Comparison of ENCODE assay signal across 1 cellular context in genomic region chr11:64233913-64234839, GRCh38.
TF ChIP-seq lines count a peak whose summit lies in the region.

Gene VEGFB (plus strand): TSS chr11:64234584. CDS start chr11:64234834, 250 bp downstream.

TF ChIP-seq in HepG2, 621 proteins besides CTCF, POLR2A, EP300 and RAD21 (continued from another document and continues in another):
- TF ChIP-seq SNAPC4 (CRISPR knock-in tag; IDR thresholded peaks at IDR 0.05): no peak
- no peak for TF ChIP-seq ZNF331 (CRISPR knock-in tag; IDR thresholded peaks at IDR 0.05)
- no peak for TF ChIP-seq SYNCRIP (IDR thresholded peaks at IDR 0.05; ENCODE audit: insufficient read depth, low read depth, low read length)
- TF ChIP-seq ZMAT3 (CRISPR knock-in tag; conservative IDR thresholded peaks at IDR 0.05): no peak
- no peak for TF ChIP-seq ZNF414 (CRISPR knock-in tag; IDR thresholded peaks at IDR 0.05)
- no peak for TF ChIP-seq TCF12 (IDR thresholded peaks at IDR 0.05)
- TF ChIP-seq TCF12 (CRISPR knock-in tag; IDR thresholded peaks at IDR 0.05): no peak
- no peak for TF ChIP-seq ZFP41 (CRISPR knock-in tag; IDR thresholded peaks at IDR 0.05; ENCODE audit: borderline replicate concordance)
- no peak for TF ChIP-seq ZNF768 (CRISPR knock-in tag; IDR thresholded peaks at IDR 0.05)
- no peak for TF ChIP-seq NFRKB (IDR thresholded peaks at IDR 0.05)
- no peak for TF ChIP-seq ASH2L (IDR thresholded peaks at IDR 0.05; ENCODE audit: insufficient read length, low read depth, low read length)
- 0 out of 2 replicates have a peak, but pooled peaks have one; percentile 10 for TF ChIP-seq PAXIP1 (CRISPR knock-in tag; conservative IDR thresholded peaks at IDR 0.05)
- TF ChIP-seq ZNF609 (CRISPR knock-in tag; IDR thresholded peaks at IDR 0.05; ENCODE audit: borderline replicate concordance): no peak
- TF ChIP-seq ZNF142 (CRISPR knock-in tag; IDR thresholded peaks at IDR 0.05): no peak
- no peak for TF ChIP-seq ZNF572 (CRISPR knock-in tag; IDR thresholded peaks at IDR 0.05)
- TF ChIP-seq ZNF746 (CRISPR knock-in tag; IDR thresholded peaks at IDR 0.05): no peak
- TF ChIP-seq MTA3 (CRISPR knock-in tag; IDR thresholded peaks at IDR 0.05): no peak
- TF ChIP-seq ZBTB8A (CRISPR knock-in tag; IDR thresholded peaks at IDR 0.05; ENCODE audit: borderline replicate concordance, low read depth): no peak
- TF ChIP-seq MED13 (CRISPR knock-in tag; IDR thresholded peaks at IDR 0.05): no peak
- no peak for TF ChIP-seq CERS6 (CRISPR knock-in tag; IDR thresholded peaks at IDR 0.05)
- TF ChIP-seq HOXA7 (CRISPR knock-in tag; IDR thresholded peaks at IDR 0.05): no peak
- no peak for TF ChIP-seq BRF2 (CRISPR knock-in tag; IDR thresholded peaks at IDR 0.05)
- no peak for TF ChIP-seq PRPF4 (IDR thresholded peaks at IDR 0.05; ENCODE audit: low read depth, low read length, poor library complexity, severe bottlenecking)
- TF ChIP-seq TBL1XR1 (IDR thresholded peaks at IDR 0.05; ENCODE audit: borderline replicate concordance, low read length, partially characterized antibody): no peak
- no peak for TF ChIP-seq SIX4 (CRISPR knock-in tag; IDR thresholded peaks at IDR 0.05)
- TF ChIP-seq CCDC6 (CRISPR knock-in tag; IDR thresholded peaks at IDR 0.05): no peak
- TF ChIP-seq CBX5 (CRISPR knock-in tag; IDR thresholded peaks at IDR 0.05; ENCODE audit: borderline replicate concordance): no peak
- TF ChIP-seq KDM2A (CRISPR knock-in tag; IDR thresholded peaks at IDR 0.05; ENCODE audit: borderline replicate concordance, low read depth): peak; percentile 51; the same call in 1 of the 2 replicates
- no peak for TF ChIP-seq ZNF431 (CRISPR knock-in tag; IDR thresholded peaks at IDR 0.05; ENCODE audit: borderline replicate concordance, low read depth)
- no peak for TF ChIP-seq HMG20A (CRISPR knock-in tag; IDR thresholded peaks at IDR 0.05; ENCODE audit: borderline replicate concordance)
- no peak for TF ChIP-seq RXRA (CRISPR knock-in tag; IDR thresholded peaks at IDR 0.05)
- TF ChIP-seq RFX3 (CRISPR knock-in tag; IDR thresholded peaks at IDR 0.05): no peak
- TF ChIP-seq SNAPC5 (CRISPR knock-in tag; IDR thresholded peaks at IDR 0.05; ENCODE audit: borderline replicate concordance): no peak
- no peak for TF ChIP-seq IRF2 (CRISPR knock-in tag; IDR thresholded peaks at IDR 0.05)
